Comparison of ENCODE assay signal across 9 cellular contexts in the genomic region with DNA sequence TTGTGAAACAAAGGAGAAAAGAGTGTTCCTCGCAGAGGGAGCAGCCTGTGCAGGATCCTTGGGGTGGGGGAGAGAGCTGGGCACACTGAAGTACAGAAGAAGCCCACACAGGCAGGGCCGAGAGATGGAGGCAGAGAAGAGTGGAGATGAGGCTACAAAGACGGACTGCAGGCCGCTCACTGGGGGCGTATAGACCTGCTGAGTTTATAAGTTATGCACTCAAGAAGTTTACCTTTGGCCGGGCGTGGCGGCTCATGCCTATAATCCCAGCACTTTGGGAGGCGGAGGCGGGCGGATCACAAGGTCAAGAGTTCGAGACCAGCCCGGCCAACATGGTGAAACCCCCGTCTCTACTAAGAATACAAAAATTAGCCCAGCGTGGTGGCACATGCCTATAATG. TPM values are rescaled to one million over a fixed set of nuclear protein-coding genes. Genes with fewer than 3 reads are reported as not detected.
"Had no signal": no experiment of that assay in that cellular context is flagged by ENCODE, and none has a peak within 500 bp of the region (broad histone marks: within the 10 kb centered on the region; RNA-seq: fewer than 3 reads in every experiment).

No MANE protein-coding gene starts in this region.

RNA-seq across cellular contexts. Expression of gene SLAMF9, which starts 7.6 kb away (rescaled TPM):
- total RNA-seq: activated naive CD8-positive, alpha-beta T cell treated with anti-CD3 and anti-CD28 coated beads, Interleukin-2, amount 10 ng/mL, durations not matched to agents 7 days and 5 days; cerebellum; kidney; left ventricle myocardium superior; myocyte; neural crest cell; osteocyte; psoas muscle; thyroid gland had no signal
- polyA plus RNA-seq: psoas muscle had no signal

RNA-seq across cellular contexts. Expression of gene IGSF9, which starts 16.2 kb away (rescaled TPM):
- total RNA-seq: activated naive CD8-positive, alpha-beta T cell treated with anti-CD3 and anti-CD28 coated beads, Interleukin-2, amount 10 ng/mL, durations not matched to agents 7 days and 5 days; osteocyte; psoas muscle had no signal
